Comparison of ENCODE assay signal across 23 cellular contexts in genomic region chr5:6085461-6085860, GRCh38.
DNase-seq lines count a peak whose midpoint lies in the region; ATAC-seq and TF ChIP-seq lines count a peak whose summit lies in the region.
"Had no signal": no experiment of that assay in that cellular context is flagged by ENCODE, and none has a peak within 500 bp of the region (broad histone marks: within the 10 kb centered on the region; RNA-seq: fewer than 3 reads in every experiment).

No MANE protein-coding gene starts in this region.

- H3K79me2 ChIP-seq in mesendoderm (ENCODE audit: control insufficient read depth, insufficient read depth, low read length), result no peaks in the 10 kb centered on the region

- no peak overlapping the region for H3K4me3 Mint-ChIP-seq in endodermal cell
- H3K4me3 Mint-ChIP-seq: CD4-positive, alpha-beta memory T cell; GM23338; HFFc6 had no signal

- H4K8ac ChIP-seq in IMR-90 (ENCODE audit: low read depth in 2 of 2, low read length in 2 of 2) (no peak overlapping the region), mesendoderm (ENCODE audit: low read depth, low read length) (no peak overlapping the region)

- H2BK5ac ChIP-seq in IMR-90 (ENCODE audit: low read depth, low read length, poor library complexity, severe bottlenecking) (no peak overlapping the region), mesendoderm (ENCODE audit: low read length) (no peak overlapping the region)

- H4K20me1 ChIP-seq in IMR-90 (ENCODE audit: insufficient read depth, low read length), result no peaks in the 10 kb centered on the region
- H4K20me1 ChIP-seq: BLaER1 treated with 17β-estradiol and CSF1 and Interleukin-3, amounts not matched to agents 10 nM and 100 nM had no signal

- no peak overlapping the region for H3K14ac ChIP-seq in IMR-90 (replicated peaks; ENCODE audit: low read depth, low read length)

- H3K36me3 ChIP-seq in IMR-90 (ENCODE audit: control insufficient read depth, insufficient read depth, low read length), result no peaks in the 10 kb centered on the region
- H3K36me3 ChIP-seq in endodermal cell (ENCODE audit: control insufficient read depth, insufficient read depth, low read length), result no peaks in the 10 kb centered on the region
- no peaks in the 10 kb centered on the region for H3K36me3 ChIP-seq in mesendoderm (ENCODE audit: control insufficient read depth, insufficient read depth, low read length)
- H3K36me3 ChIP-seq: BLaER1 treated with 17β-estradiol and CSF1 and Interleukin-3, amounts not matched to agents 10 nM and 100 nM; HAP-1 had no signal

- H3K36me3 Mint-ChIP-seq in endodermal cell (ENCODE audit: low read depth), result no peaks in the 10 kb centered on the region
- H3K36me3 Mint-ChIP-seq: CD4-positive, alpha-beta memory T cell had no signal

- H3K9me3 ChIP-seq in IMR-90 (ENCODE audit: control insufficient read depth, insufficient read depth, low read length), result peaks cover 44% of the 10 kb centered on the region
- H3K9me3 ChIP-seq in endodermal cell (ENCODE audit: control insufficient read depth, low read length), result no peaks in the 10 kb centered on the region
- H3K9me3 ChIP-seq: HAP-1 had no signal

- H3K27me3 Mint-ChIP-seq in endodermal cell (ENCODE audit: insufficient read depth), result no peaks in the 10 kb centered on the region

- dilution Hi-C loops in IMR-90 (cut with HindIII; ENCODE audit: low sequenced_read_pairs, unreplicated experiment), result no loop called here

- no peak for ATAC-seq in IMR-90 (ENCODE audit: low read depth)
- ATAC-seq: GM23338 had no signal

- no peak overlapping the region for H2BK20ac ChIP-seq in IMR-90 (ENCODE audit: low read depth, low read length)

- POLR2A ChIA-PET in IMR-90 (lab: Charles Lee; ENCODE audit: unreplicated experiment), result no interaction called here
- POLR2A ChIA-PET in RWPE1 (lab: Yijun Ruan, JAX; ENCODE audit: low non-redundant PET), result no interaction called here

- H3K18ac ChIP-seq in IMR-90 (ENCODE audit: low read depth, low read length) (no peak overlapping the region), mesendoderm (ENCODE audit: low read length) (no peak overlapping the region)

- no peak overlapping the region for H3K27ac Mint-ChIP-seq in endodermal cell
- H3K27ac Mint-ChIP-seq: CD4-positive, alpha-beta memory T cell; GM23338; HFFc6 had no signal

- no peaks in the 10 kb centered on the region for H3K79me1 ChIP-seq in IMR-90 (ENCODE audit: low read depth in 1 of 2, low read length in 2 of 2)
- no peaks in the 10 kb centered on the region for H3K79me1 ChIP-seq in mesendoderm (ENCODE audit: low read length)

- no peak for TF ChIP-seq CTCF in IMR-90 (conservative IDR thresholded peaks at IDR 0.05; ENCODE audit: low read depth, low read length)
- TF ChIP-seq CTCF in RWPE1 (conservative IDR thresholded peaks at IDR 0.05; ENCODE audit: low read depth), result no peak
- TF ChIP-seq CTCF in endodermal cell (conservative IDR thresholded peaks at IDR 0.05), result no peak

- intact Hi-C loops in IMR-90 (cut with micrococcal nuclease), result no loop called here

- H3K23ac ChIP-seq in IMR-90 (ENCODE audit: low read depth, low read length) (no peak overlapping the region), mesendoderm (ENCODE audit: low read length) (no peak overlapping the region)

- H4K5ac ChIP-seq in IMR-90 (ENCODE audit: low read depth, low read length) (no peak overlapping the region), mesendoderm (ENCODE audit: low read length) (no peak overlapping the region)

- in situ Hi-C loops in IMR-90 (cut with MboI; ENCODE audit: low sequenced_read_pairs), result no loop called here

- H2AK9ac ChIP-seq in IMR-90 (replicated peaks; ENCODE audit: low read depth, low read length, poor library complexity), result no peak overlapping the region

- H3K9me3 Mint-ChIP-seq in endodermal cell, result no peaks in the 10 kb centered on the region
- H3K9me3 Mint-ChIP-seq: GM23338 had no signal

- BruUV-seq in IMR-90 (replicated peaks; lab: Mats Ljungman, UMichigan), result no TSS peak

- CTCF ChIA-PET in IMR-90 (lab: Yijun Ruan, JAX) (no interaction called here), RWPE1 (lab: Yijun Ruan, JAX) (interaction anchor here (0.6 kb wide), 1 partner anchor 201 kb away, joined by 4 read pairs; no protein-coding TSS in a partner anchor)

- WGBS in IMR-90 (ENCODE audit: extremely low coverage in 2 of 2, insufficient read length in 1 of 2), 2 experiments, result 76% methylated on average over 3 of the region's 7 CpGs; no CpG with 5 or more reads in 1 of the 2 experiments
- WGBS in endodermal cell (ENCODE audit: insufficient coverage in 1 of 2, insufficient read length in 1 of 2), 2 experiments, result 82 to 90% methylated on average over 3 to 6 of the region's 7 CpGs
- no CpG with 5 or more reads among the region's 7 CpGs for WGBS in mesendoderm (ENCODE audit: extremely low coverage, insufficient coverage, low lambda C conversion rate)

- no peak for TF ChIP-seq POLR2A in IMR-90 (IDR thresholded peaks at IDR 0.05; ENCODE audit: low read depth, low read length)

- H2AK5ac ChIP-seq in IMR-90 (ENCODE audit: low read depth, low read length) (no peak overlapping the region), mesendoderm (ENCODE audit: low read length) (no peak overlapping the region)

- DNase-seq in IMR-90 (no peak), RWPE1 (ENCODE audit: low spot score) (peak; percentile 12), endodermal cell (peak; percentile 7), left kidney (ENCODE audit: low read depth, low spot score) (peak; percentile 13), anterior cingulate cortex (lab: John Stamatoyannopoulos, UW) (no peak), mesendoderm (no peak), H4 (ENCODE audit: low spot score) (no peak)
- DNase-seq: AML-193; CD4-positive, alpha-beta memory T cell; COR-L47; HFFc6; NCI-H1105; NCI-H1436 treated with DMSO at 0.1 percent for 48 hours; NCI-H1930; NCI-H2107; NCI-H446; NCI-H524 treated with DMSO at 0.1 percent for 48 hours; NCI-H774; SHP77 had no signal

- H3K4me3 ChIP-seq in IMR-90 (ENCODE audit: insufficient read depth, low read depth, low read length), result no peak overlapping the region
- no peak overlapping the region for H3K4me3 ChIP-seq in endodermal cell (ENCODE audit: low read length)
- no peak overlapping the region for H3K4me3 ChIP-seq in mesendoderm (ENCODE audit: low read length)
- H3K4me3 ChIP-seq: BLaER1 treated with 17β-estradiol and CSF1 and Interleukin-3, amounts not matched to agents 10 nM and 100 nM; GM23338; HAP-1 had no signal

- H4K91ac ChIP-seq in IMR-90 (ENCODE audit: insufficient read depth, low read depth, low read length), result no peak overlapping the region

- no peak overlapping the region for H3K9ac ChIP-seq in IMR-90 (ENCODE audit: low read depth, low read length)
- H3K9ac ChIP-seq in endodermal cell (ENCODE audit: extremely low read depth, low read length, poor library complexity, severe bottlenecking), result no peak overlapping the region
- H3K9ac ChIP-seq in mesendoderm (ENCODE audit: low read length), result no peak overlapping the region
- H3K9ac ChIP-seq: BLaER1 treated with 17β-estradiol and CSF1 and Interleukin-3, amounts not matched to agents 10 nM and 100 nM; KMS-11 had no signal

- no peak for TF ChIP-seq RAD21 in IMR-90 (IDR thresholded peaks at IDR 0.05; ENCODE audit: low read length)

- H2BK120ac ChIP-seq in IMR-90 (ENCODE audit: low read depth, low read length) (no peak overlapping the region), mesendoderm (ENCODE audit: low read depth, low read length) (no peak overlapping the region)

- no peak overlapping the region for H3K4me2 ChIP-seq in IMR-90 (ENCODE audit: low read depth, low read length)
- H3K4me2 ChIP-seq in mesendoderm (ENCODE audit: low read length), result no peak overlapping the region
- H3K4me2 ChIP-seq: BLaER1 treated with 17β-estradiol and CSF1 and Interleukin-3, amounts not matched to agents 10 nM and 100 nM; GM23338; KMS-11 had no signal

- H3K56ac ChIP-seq in IMR-90 (ENCODE audit: extremely low read depth, insufficient read depth, low read length) (no peak overlapping the region), mesendoderm (ENCODE audit: low read length) (no peak overlapping the region)

- H3K4ac ChIP-seq in IMR-90 (ENCODE audit: low read depth, low read length) (no peak overlapping the region), mesendoderm (ENCODE audit: low read depth, low read length) (no peak overlapping the region)

- H3K4me1 Mint-ChIP-seq in endodermal cell, result no peaks in the 10 kb centered on the region
- H3K4me1 Mint-ChIP-seq: CD4-positive, alpha-beta memory T cell had no signal

- H2AFZ ChIP-seq in IMR-90 (replicated peaks; ENCODE audit: low read length, poor library complexity), result peak overlapping the region; percentile 8
- H2AFZ ChIP-seq: GM23338 had no signal

- no peak overlapping the region for H2BK15ac ChIP-seq in IMR-90 (ENCODE audit: low read depth, low read length)
- no peak overlapping the region for H2BK15ac ChIP-seq in mesendoderm (replicated peaks; ENCODE audit: low read depth)

- H3K4me1 ChIP-seq in IMR-90 (ENCODE audit: control insufficient read depth, insufficient read depth, low read length) (no peaks in the 10 kb centered on the region), endodermal cell (ENCODE audit: control insufficient read depth, insufficient read depth, low read length) (no peaks in the 10 kb centered on the region), mesendoderm (ENCODE audit: control insufficient read depth, low read depth, low read length) (no peaks in the 10 kb centered on the region)
- H3K4me1 ChIP-seq: HAP-1 had no signal

- H3K27ac ChIP-seq in IMR-90 (ENCODE audit: insufficient read depth, low read length) (no peak overlapping the region), RWPE1 (no peak overlapping the region), endodermal cell (ENCODE audit: low read depth, low read length) (no peak overlapping the region), mesendoderm (ENCODE audit: low read depth, low read length) (no peak overlapping the region)
- H3K27ac ChIP-seq: BLaER1 treated with 17β-estradiol and CSF1 and Interleukin-3, amounts not matched to agents 10 nM and 100 nM; KMS-11 had no signal

- H3K9me1 ChIP-seq in IMR-90 (ENCODE audit: insufficient read depth, low read length), result no peaks in the 10 kb centered on the region

- H3K27me3 ChIP-seq in IMR-90 (ENCODE audit: control insufficient read depth, insufficient read depth, low read length) (no peaks in the 10 kb centered on the region), endodermal cell (ENCODE audit: control insufficient read depth, insufficient read depth, low read length, poor library complexity, severe bottlenecking) (no peaks in the 10 kb centered on the region), mesendoderm (ENCODE audit: insufficient read depth, low read length, poor library complexity) (no peaks in the 10 kb centered on the region)
- H3K27me3 ChIP-seq: BLaER1 treated with 17β-estradiol and CSF1 and Interleukin-3, amounts not matched to agents 10 nM and 100 nM had no signal

TF ChIP-seq in IMR-90, 13 proteins besides CTCF, POLR2A, EP300 and RAD21:
- TF ChIP-seq SMC3 (IDR thresholded peaks at IDR 0.05; ENCODE audit: low read depth, low read length), result no peak
- TF ChIP-seq CEBPB (IDR thresholded peaks at IDR 0.05; ENCODE audit: low read depth, low read length), result no peak
- TF ChIP-seq CHD1 (IDR thresholded peaks at IDR 0.05; ENCODE audit: low read depth, low read length), result no peak
- TF ChIP-seq MAZ (IDR thresholded peaks at IDR 0.05; ENCODE audit: borderline replicate concordance, low read depth, low read length), result no peak
- TF ChIP-seq RCOR1 (IDR thresholded peaks at IDR 0.05; ENCODE audit: insufficient replicate concordance, low read length), result no peak
TF ChIP-seq in IMR-90: peak in this region for 0.

Comparison
In these comparisons a context has a peak if more than half of its experiments do, and no peak if none do; other contexts are left out.
1. DNase-seq: peak in RWPE1 (single experiment), endodermal cell (single experiment) and left kidney (single experiment); none in IMR-90 (single experiment), anterior cingulate cortex (0 of 58), mesendoderm (single experiment) and H4 (single experiment).